In genomic region chr3:11154036-11154952, GRCh38 we compare ENCODE assay signal across 9 cellular contexts. TPM values are rescaled to one million over a fixed set of nuclear protein-coding genes. Genes with fewer than 3 reads are reported as not detected.
DNase-seq lines count a peak whose midpoint lies in the region; ATAC-seq and TF ChIP-seq lines count a peak whose summit lies in the region.
"Had no signal": no experiment of that assay in that cellular context is flagged by ENCODE, and none has a peak within 500 bp of the region (broad histone marks: within the 10 kb centered on the region; RNA-seq: fewer than 3 reads in every experiment).

Gene HRH1 (plus strand): TSS chr3:11154493. CDS start chr3:11259038, 104,545 bp downstream.

- intact Hi-C loops in left ventricle myocardium inferior (cut with micrococcal nuclease) = no loop called here

- DNase-seq in HFF-Myc (ENCODE audit: extremely low read depth, low read depth) (no peak), left ventricle myocardium inferior (peak; percentile 35), retinal pigment epithelial cell (ENCODE audit: low read depth) (no peak), NCI-H510A treated with DMSO at 0.1 percent for 48 hours (lab: John Stamatoyannopoulos, UW) (no peak), MM.1S (no peak), SJCRH30 (no peak), NCI-H2081 treated with DMSO at 0.1 percent for 48 hours (lab: John Stamatoyannopoulos, UW) (no peak)
- DNase-seq in activated T-cell treated with anti-CD3 and anti-CD28 coated beads, Interleukin-2, amount 50 U/mL, for 4 hours = no peak

- no peaks in the 10 kb centered on the region for H3F3A ChIP-seq in MM.1S (ENCODE audit: insufficient read depth, low read length)

- no peaks in the 10 kb centered on the region for H3K36me3 Mint-ChIP-seq in activated T-cell treated with anti-CD3 and anti-CD28 coated beads, Interleukin-2, amount 50 U/mL, for 4 hours (ENCODE audit: insufficient read depth)

- H3K4me1 Mint-ChIP-seq in activated T-cell treated with anti-CD3 and anti-CD28 coated beads, Interleukin-2, amount 50 U/mL, for 4 hours (ENCODE audit: low read depth) = peaks cover 13% of the 10 kb centered on the region

- no peaks in the 10 kb centered on the region for H3K79me2 ChIP-seq in MM.1S (ENCODE audit: low read length)

- ATAC-seq in activated T-cell treated with anti-CD3 and anti-CD28 coated beads, Interleukin-2, amount 50 U/mL, for 4 hours = peak; percentile 48 to 60

- H3K9me2 ChIP-seq in MM.1S (replicated peaks; ENCODE audit: insufficient read depth, low read length) = no peaks in the 10 kb centered on the region

- peaks cover 66% of the 10 kb centered on the region for H3K27me3 ChIP-seq in left ventricle myocardium inferior (ENCODE audit: low read depth)
- H3K27me3 ChIP-seq in MM.1S (replicated peaks; ENCODE audit: insufficient read depth, low read length) = no peaks in the 10 kb centered on the region; the same call in none of the 2 replicates
- 0 out of 2 replicates have a peak, but pooled peaks cover 5% of the 10 kb centered on the region for H3K27me3 ChIP-seq in SJCRH30

- H3K4me3 Mint-ChIP-seq in activated T-cell treated with anti-CD3 and anti-CD28 coated beads, Interleukin-2, amount 50 U/mL, for 4 hours = peak within 1 kb of the TSS; percentile 33

- H2AFZ ChIP-seq in MM.1S (ENCODE audit: low read length) = no peak within 1 kb of the TSS

- H3K4me2 ChIP-seq in MM.1S (ENCODE audit: low read depth, low read length) = no peak within 1 kb of the TSS

- H3K27ac ChIP-seq in left ventricle myocardium inferior (replicated peaks) = peak within 1 kb of the TSS; percentile 65
- H3K27ac ChIP-seq in MM.1S (ENCODE audit: low read length) = no peak within 1 kb of the TSS
- H3K27ac ChIP-seq in SJCRH30 = no peak within 1 kb of the TSS
- H3K27ac ChIP-seq: pancreas had no signal

- H3K4me1 ChIP-seq in left ventricle myocardium inferior = peaks cover 28% of the 10 kb centered on the region
- no peaks in the 10 kb centered on the region for H3K4me1 ChIP-seq in MM.1S (ENCODE audit: low read length)
- no peaks in the 10 kb centered on the region for H3K4me1 ChIP-seq in SJCRH30
- H3K4me1 ChIP-seq: pancreas had no signal

- H3K9ac ChIP-seq in MM.1S (ENCODE audit: low read length) = no peak within 1 kb of the TSS

- H3K9me3 Mint-ChIP-seq in activated T-cell treated with anti-CD3 and anti-CD28 coated beads, Interleukin-2, amount 50 U/mL, for 4 hours = no peaks in the 10 kb centered on the region

- TF ChIP-seq CTCF in HFF-Myc (IDR thresholded peaks at IDR 0.05; ENCODE audit: low read depth, low read length, missing control alignments) (no peak), left ventricle myocardium inferior (IDR thresholded peaks at IDR 0.05; ENCODE audit: borderline replicate concordance) (no peak), retinal pigment epithelial cell (conservative IDR thresholded peaks at IDR 0.05; ENCODE audit: low read depth, low read length) (no peak), MM.1S (IDR thresholded peaks at IDR 0.05; ENCODE audit: low read length) (no peak)

- H3K27me3 Mint-ChIP-seq in activated T-cell treated with anti-CD3 and anti-CD28 coated beads, Interleukin-2, amount 50 U/mL, for 4 hours (ENCODE audit: low read depth) = peaks cover 48% of the 10 kb centered on the region

- H4K20me1 ChIP-seq in MM.1S (ENCODE audit: insufficient read depth, low read length) = no peaks in the 10 kb centered on the region

- H3K9me3 ChIP-seq in left ventricle myocardium inferior (replicated peaks) (peaks cover 5% of the 10 kb centered on the region), MM.1S (replicated peaks; ENCODE audit: insufficient read depth, low read length) (no peaks in the 10 kb centered on the region), SJCRH30 (replicated peaks) (no peaks in the 10 kb centered on the region)
- H3K9me3 ChIP-seq: pancreas had no signal

- H3K36me3 ChIP-seq in left ventricle myocardium inferior (no peaks in the 10 kb centered on the region), MM.1S (replicated peaks; ENCODE audit: insufficient read depth, low read length) (no peaks in the 10 kb centered on the region), SJCRH30 (no peaks in the 10 kb centered on the region)
- H3K36me3 ChIP-seq: pancreas had no signal

- H3K4me3 ChIP-seq in HFF-Myc (replicated peaks; ENCODE audit: low read depth, low read length) (peak within 1 kb of the TSS; percentile 64), left ventricle myocardium inferior (peak within 1 kb of the TSS; percentile 65), retinal pigment epithelial cell (ENCODE audit: low read length) (peak within 1 kb of the TSS; percentile 52), MM.1S (ENCODE audit: low read length) (no peak within 1 kb of the TSS), SJCRH30 (no peak within 1 kb of the TSS)

RNA-seq across cellular contexts. Expression of gene HRH1, which starts in this region (rescaled TPM):
- 1 to 10 TPM; 2.3 to 6.5 (median 3.6) TPM for total RNA-seq in activated T-cell treated with anti-CD3 and anti-CD28 coated beads, Interleukin-2, amount 50 U/mL, for 4 hours
- 1.4 TPM for total RNA-seq in left ventricle myocardium inferior
- total RNA-seq in SJCRH30 (2014; rRNA removed; shearing (Covaris generic)) = 0.04 TPM in 1 of 2 replicates, not detected in the other

Comparison
In these comparisons a context has a peak if more than half of its experiments do, and no peak if none do; other contexts are left out.
1. H3K4me3 ChIP-seq: peak in HFF-Myc (single experiment), left ventricle myocardium inferior (single experiment) and retinal pigment epithelial cell (single experiment); none in MM.1S (single experiment) and SJCRH30 (single experiment).